27 cellular contexts compared by ENCODE assay signal in the genomic region with DNA sequence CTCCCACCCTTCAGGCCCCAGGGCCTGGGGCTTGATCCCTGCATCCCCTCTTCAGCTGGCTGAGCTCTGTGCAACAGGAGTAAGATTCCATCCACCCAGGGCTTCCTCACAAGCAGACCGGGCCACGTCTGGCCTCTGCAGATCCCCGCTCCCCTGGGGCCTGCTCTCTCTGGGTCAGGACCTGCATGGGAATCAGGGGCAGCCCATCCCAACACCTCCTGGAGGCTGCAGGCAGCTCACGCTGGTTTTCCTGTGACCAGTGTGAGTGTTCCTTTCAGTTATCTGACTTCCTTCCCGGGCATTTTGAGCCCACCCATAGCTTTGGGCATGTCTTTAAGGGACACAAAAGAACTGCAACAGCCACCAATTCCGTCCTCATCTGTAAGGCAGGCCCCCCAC. TPM values are rescaled to one million over a fixed set of nuclear protein-coding genes. Genes with fewer than 3 reads are reported as not detected.
A peak's percentile ranks its signal among the peaks of the same experiment; 100 is the strongest.
DNase-seq lines count a peak whose midpoint lies in the region; ATAC-seq, FAIRE-seq and TF ChIP-seq lines count a peak whose summit lies in the region.
"Had no signal": no experiment of that assay in that cellular context is flagged by ENCODE, and none has a peak within 500 bp of the region (broad histone marks: within the 10 kb centered on the region; RNA-seq: fewer than 3 reads in every experiment).

No MANE protein-coding gene starts in this region.

- H2AFZ ChIP-seq in K562 (ENCODE audit: low read depth, low read length) = no peak overlapping the region

- ATAC-seq in K562 = peak; percentile 10
- ATAC-seq in natural killer cell treated with Interleukin-12 subunit alpha and Interleukin-12 subunit beta and Interleukin-15 and Interleukin-18, amount 100 ng/mL, for 72 hours = no peak
- no peak for ATAC-seq in GM19395 (IDR thresholded peaks at IDR 0.05; ENCODE audit: unreplicated experiment)
- ATAC-seq: gastroesophageal sphincter had no signal

- no peaks in the 10 kb centered on the region for H3K9me1 ChIP-seq in K562 (ENCODE audit: control insufficient read depth, insufficient read depth, low read length)

- H3K9me3 ChIP-seq in HUES64 (ENCODE audit: insufficient read depth, low read depth, low read length) (no peaks in the 10 kb centered on the region), K562 (replicated peaks; ENCODE audit: control insufficient read depth, insufficient read depth, low read depth, low read length) (peaks cover 14% of the 10 kb centered on the region)
- H3K9me3 ChIP-seq: HAP-1, prostate gland had no signal

- BruUV-seq in K562 (replicated peaks; lab: Mats Ljungman, UMichigan) = no TSS peak

- no peak for TF ChIP-seq CTCF in K562 (IDR thresholded peaks at IDR 0.05 in 2 of 3, conservative IDR thresholded peaks at IDR 0.05 in 1 of 3; ENCODE audit: insufficient read depth in 2 of 3, low read depth in 1 of 3, low read length in 3 of 3)
- TF ChIP-seq CTCF in foreskin fibroblast (IDR thresholded peaks at IDR 0.05; ENCODE audit: low read depth, low read length) = no peak

- peaks cover 16% of the 10 kb centered on the region for H3K4me1 Mint-ChIP-seq in T-helper 1 cell treated with Interleukin-12 subunit alpha and Interleukin-12 subunit beta and Interleukin-4 antibody, amounts not matched to agents 30 μg/mL and 1 μg/mL, for 36 hours (ENCODE audit: low read depth)
- H3K4me1 Mint-ChIP-seq in natural killer cell treated with Interleukin-12 subunit alpha and Interleukin-12 subunit beta and Interleukin-15 and Interleukin-18, amount 100 ng/mL, for 72 hours (ENCODE audit: low read depth in 2 of 2) = peaks cover 23 to 27% of the 10 kb centered on the region in 2 donors

- TF ChIP-seq RAD21 in K562 (CRISPR knock-in tag; conservative IDR thresholded peaks at IDR 0.05 in 1 of 2, IDR thresholded peaks at IDR 0.05 in 1 of 2) = no peak

- peak overlapping the region; percentile 55 for H3K27ac Mint-ChIP-seq in T-helper 1 cell treated with Interleukin-12 subunit alpha and Interleukin-12 subunit beta and Interleukin-4 antibody, amounts not matched to agents 30 μg/mL and 1 μg/mL, for 36 hours
- H3K27ac Mint-ChIP-seq in natural killer cell treated with Interleukin-12 subunit alpha and Interleukin-12 subunit beta and Interleukin-15 and Interleukin-18, amount 100 ng/mL, for 72 hours = peak overlapping the region; percentile 6 to 81
- H3K27ac Mint-ChIP-seq: activated CD4-positive, alpha-beta T cell treated with anti-CD3 and anti-CD28 coated beads, Interleukin-2, amount 10 ng/mL, durations not matched to agents 7 days and 5 days; brain; T-helper 2 cell treated with Interferon-gamma antibody and Interleukin-4, amounts not matched to agents 5 μg/mL and 100 μg/mL, for 36 hours had no signal

- H3K27me3 ChIP-seq in HUES64 (ENCODE audit: insufficient read depth, low read length) (no peaks in the 10 kb centered on the region), K562 (ENCODE audit: control insufficient read depth in 2 of 2, insufficient read depth in 2 of 2, low read length in 2 of 2) (no peaks in the 10 kb centered on the region)
- H3K27me3 ChIP-seq: adrenal gland, esophagus squamous epithelium, gastroesophageal sphincter, SJCRH30 had no signal

- TF ChIP-seq POLR2A in K562 (conservative IDR thresholded peaks at IDR 0.05) = no peak

- intact Hi-C loops in K562 (cut with micrococcal nuclease) = loop anchor here (2.0 kb wide), 1 partner anchor 49 kb away; no protein-coding TSS in a partner anchor

- no peaks in the 10 kb centered on the region for H3K27me3 Mint-ChIP-seq in T-helper 1 cell treated with Interleukin-12 subunit alpha and Interleukin-12 subunit beta and Interleukin-4 antibody, amounts not matched to agents 30 μg/mL and 1 μg/mL, for 36 hours (ENCODE audit: low read depth)
- no peaks in the 10 kb centered on the region for H3K27me3 Mint-ChIP-seq in natural killer cell treated with Interleukin-12 subunit alpha and Interleukin-12 subunit beta and Interleukin-15 and Interleukin-18, amount 100 ng/mL, for 72 hours
- H3K27me3 Mint-ChIP-seq: activated CD4-positive, alpha-beta T cell treated with anti-CD3 and anti-CD28 coated beads, Interleukin-2, amount 10 ng/mL, durations not matched to agents 7 days and 5 days; brain had no signal

- H3K9ac ChIP-seq in HUES64 (ENCODE audit: low read depth, low read length) (no peak overlapping the region; the same call in 1 of the 2 replicates), K562 (ENCODE audit: insufficient read depth in 1 of 2, low read depth in 2 of 2, low read length in 2 of 2) (peak overlapping the region; percentile 39 to 69)

- H3K79me2 ChIP-seq in K562 (ENCODE audit: control insufficient read depth, insufficient read depth, low read length) = peaks cover 95% of the 10 kb centered on the region

- no peaks in the 10 kb centered on the region for H3K4me1 ChIP-seq in HUES64 (ENCODE audit: insufficient read depth, low read length)
- peaks cover 32 to 46% of the 10 kb centered on the region in 2 experiments; a peak in 4 of 5 replicates for H3K4me1 ChIP-seq in K562 (replicated peaks in 1 of 2; ENCODE audit: control insufficient read depth in 2 of 2, insufficient read depth in 2 of 2, low read length in 2 of 2)
- H3K4me1 ChIP-seq: adrenal gland, esophagus squamous epithelium, gastroesophageal sphincter, prostate gland, SJCRH30 had no signal

- DNase-seq in T-helper 1 cell (no peak), K562 (ENCODE audit: extremely low read depth in 1 of 4, low spot score in 3 of 4) (no peak), foreskin fibroblast (no peak)
- DNase-seq in natural killer cell treated with Interleukin-12 subunit alpha and Interleukin-12 subunit beta and Interleukin-15 and Interleukin-18, amount 100 ng/mL, for 72 hours (ENCODE audit: low spot score) = no peak
- no peak for DNase-seq in effector CD4-positive, alpha-beta T cell
- DNase-seq: activated CD4-positive, alpha-beta T cell treated with anti-CD3 and anti-CD28 coated beads, Interleukin-2, amount 10 ng/mL, durations not matched to agents 7 days and 5 days; activated effector memory CD4-positive, alpha-beta T cell treated with anti-CD3 and anti-CD28 coated beads, Interleukin-2, amount 50 U/mL, for 16 hours; adrenal gland; COR-L47; effector CD8-positive, alpha-beta T cell; esophagus squamous epithelium; Karpas-422; NCI-H526; SJCRH30; substantia nigra had no signal

- no peak for FAIRE-seq in K562 (lab: Jason Lieb, UNC)
- FAIRE-seq: islet of Langerhans, RCC 7860 had no signal

- peaks cover 12% of the 10 kb centered on the region for H3K9me3 Mint-ChIP-seq in T-helper 1 cell treated with Interleukin-12 subunit alpha and Interleukin-12 subunit beta and Interleukin-4 antibody, amounts not matched to agents 30 μg/mL and 1 μg/mL, for 36 hours
- peaks cover 3% of the 10 kb centered on the region for H3K9me3 Mint-ChIP-seq in natural killer cell treated with Interleukin-12 subunit alpha and Interleukin-12 subunit beta and Interleukin-15 and Interleukin-18, amount 100 ng/mL, for 72 hours

- H3K36me3 Mint-ChIP-seq in T-helper 1 cell treated with Interleukin-12 subunit alpha and Interleukin-12 subunit beta and Interleukin-4 antibody, amounts not matched to agents 30 μg/mL and 1 μg/mL, for 36 hours (ENCODE audit: low read depth) = peaks cover 23% of the 10 kb centered on the region
- H3K36me3 Mint-ChIP-seq in natural killer cell treated with Interleukin-12 subunit alpha and Interleukin-12 subunit beta and Interleukin-15 and Interleukin-18, amount 100 ng/mL, for 72 hours = no peaks in the 10 kb centered on the region

- WGBS in HUES64 = 61% methylated on average over 6 of the region's 6 CpGs
- WGBS in K562 (ENCODE audit: insufficient coverage, low coverage, missing lambda C conversion rate) = 66% methylated on average over 6 of the region's 6 CpGs

- in situ Hi-C loops in K562 (cut with MboI) = no loop called here

- CTCF ChIA-PET in K562 (lab: Yijun Ruan, JAX; ENCODE audit: low intra/inter-chr PET ratio) = no interaction called here

- no peak overlapping the region for H3K4me2 ChIP-seq in K562 (ENCODE audit: insufficient read depth, low read length)

- H3K4me3 ChIP-seq in HUES64 (ENCODE audit: low read length) (no peak overlapping the region), K562 (no peak overlapping the region), foreskin fibroblast (ENCODE audit: low read depth in 1 of 2, low read length in 2 of 2) (no peak overlapping the region)
- H3K4me3 ChIP-seq: adrenal gland, esophagus squamous epithelium, gastroesophageal sphincter, HAP-1, prostate gland, SJCRH30 had no signal

- no peak overlapping the region for H3K4me3 Mint-ChIP-seq in T-helper 1 cell treated with Interleukin-12 subunit alpha and Interleukin-12 subunit beta and Interleukin-4 antibody, amounts not matched to agents 30 μg/mL and 1 μg/mL, for 36 hours
- no peak overlapping the region for H3K4me3 Mint-ChIP-seq in natural killer cell treated with Interleukin-12 subunit alpha and Interleukin-12 subunit beta and Interleukin-15 and Interleukin-18, amount 100 ng/mL, for 72 hours
- H3K4me3 Mint-ChIP-seq: activated CD4-positive, alpha-beta T cell treated with anti-CD3 and anti-CD28 coated beads, Interleukin-2, amount 10 ng/mL, durations not matched to agents 7 days and 5 days; brain; T-helper 2 cell treated with Interferon-gamma antibody and Interleukin-4, amounts not matched to agents 5 μg/mL and 100 μg/mL, for 36 hours had no signal

- peaks cover 14% of the 10 kb centered on the region; the same call in 1 of the 2 replicates for H4K20me1 ChIP-seq in K562 (replicated peaks; ENCODE audit: control insufficient read depth, insufficient read depth, low read length)

- H3K27ac ChIP-seq in HUES64 (ENCODE audit: low read depth, low read length) (peak overlapping the region; percentile 5; the same call in 1 of the 2 replicates), K562 (ENCODE audit: extremely low read depth, low read depth, low read length) (peak overlapping the region; percentile 42; the same call in 1 of the 3 replicates)
- H3K27ac ChIP-seq: 22Rv1, adrenal gland, esophagus squamous epithelium, gastroesophageal sphincter, prostate gland, SJCRH30, VCaP had no signal

- H3K36me3 ChIP-seq in HUES64 (ENCODE audit: insufficient read depth, low read length) (no peaks in the 10 kb centered on the region), K562 (ENCODE audit: control insufficient read depth, insufficient read depth, low read length) (peaks cover 54% of the 10 kb centered on the region; the same call in 2 of the 3 replicates)
- H3K36me3 ChIP-seq: adrenal gland, esophagus squamous epithelium, prostate gland, SJCRH30 had no signal

- POLR2A ChIA-PET in K562 (lab: Yijun Ruan, JAX) = interaction anchor here (2.3 kb wide), 1 partner anchor 11 kb away, joined by 13 read pairs; no protein-coding TSS in a partner anchor

- TF ChIP-seq EP300 in K562 (IDR thresholded peaks at IDR 0.05; ENCODE audit: low read length) = no peak

RNA-seq across cellular contexts. Expression of a gene that starts 16.3 kb away (rescaled TPM):
- polyA plus RNA-seq in HUES64 (2013, experiment 1 of 2) = 27.9 TPM
- polyA plus RNA-seq in HUES64 (2013, experiment 2 of 2) = 33.8 TPM
- 213 and 603 TPM in 2 replicates for total RNA-seq in K562 (2011; cell fraction: chromatin; rRNA removed; ENCODE audit: low replicate concordance)
- 374 and 409 TPM in 2 replicates for total RNA-seq in K562 (2011; cell fraction: nucleolus; rRNA removed)
- 286 and 299 TPM in 2 replicates for total RNA-seq in K562 (2011; cell fraction: nucleoplasm; rRNA removed)
- total RNA-seq in K562 (2014; rRNA removed) (60.7 and 76.5 TPM in 2 replicates), K562 (2014; rRNA removed; fragmentation: Illumina TruSeq; extraction: Trizol) (25.4 and 30.2 TPM in 2 replicates), K562 (2015; rRNA removed; fragmentation: Illumina TruSeq; extraction: Trizol) (36.0 and 39.9 TPM in 2 replicates), K562 (2021) (128 and 138 TPM in 2 replicates)
- polyA plus RNA-seq in K562 (2011; rRNA removed) (44.0 and 93.3 TPM in 2 replicates), K562 (2014; fragmentation: Illumina TruSeq; extraction: Trizol) (90.7 and 111 TPM in 2 replicates), K562 (2014; fragmentation: Nextera tagmentation; extraction: Ambion mirVana) (1 to 10 TPM; 1.2 to 1.4 TPM), K562 (2014; rRNA removed) (54.3 and 61.0 TPM in 2 replicates)
- polyA plus RNA-seq in K562 (2011; cell fraction: cytosol; rRNA removed) = 51.4 and 78.4 TPM in 2 replicates
- polyA plus RNA-seq in K562 (2011; cell fraction: nucleus; rRNA removed) = 125 and 255 TPM in 2 replicates
- polyA plus RNA-seq in K562 (2012) = 95.0 and 139 TPM in 2 replicates
- 82.2 and 99.7 TPM in 2 replicates for polyA minus RNA-seq in K562 (2011; rRNA and poly(A)+ RNA removed)
- 114 and 152 TPM in 2 replicates for polyA minus RNA-seq in K562 (2011; cell fraction: cytosol; rRNA and poly(A)+ RNA removed)
- 137 and 138 TPM in 2 replicates for polyA minus RNA-seq in K562 (2011; cell fraction: nucleus; rRNA and poly(A)+ RNA removed)
- total RNA-seq in natural killer cell treated with Interleukin-12 subunit alpha and Interleukin-12 subunit beta and Interleukin-15 and Interleukin-18, amount 100 ng/mL, for 72 hours = 100 to 1,000 TPM; 106 to 224 TPM
